1 cellular context compared by ENCODE assay signal in the genomic region with DNA sequence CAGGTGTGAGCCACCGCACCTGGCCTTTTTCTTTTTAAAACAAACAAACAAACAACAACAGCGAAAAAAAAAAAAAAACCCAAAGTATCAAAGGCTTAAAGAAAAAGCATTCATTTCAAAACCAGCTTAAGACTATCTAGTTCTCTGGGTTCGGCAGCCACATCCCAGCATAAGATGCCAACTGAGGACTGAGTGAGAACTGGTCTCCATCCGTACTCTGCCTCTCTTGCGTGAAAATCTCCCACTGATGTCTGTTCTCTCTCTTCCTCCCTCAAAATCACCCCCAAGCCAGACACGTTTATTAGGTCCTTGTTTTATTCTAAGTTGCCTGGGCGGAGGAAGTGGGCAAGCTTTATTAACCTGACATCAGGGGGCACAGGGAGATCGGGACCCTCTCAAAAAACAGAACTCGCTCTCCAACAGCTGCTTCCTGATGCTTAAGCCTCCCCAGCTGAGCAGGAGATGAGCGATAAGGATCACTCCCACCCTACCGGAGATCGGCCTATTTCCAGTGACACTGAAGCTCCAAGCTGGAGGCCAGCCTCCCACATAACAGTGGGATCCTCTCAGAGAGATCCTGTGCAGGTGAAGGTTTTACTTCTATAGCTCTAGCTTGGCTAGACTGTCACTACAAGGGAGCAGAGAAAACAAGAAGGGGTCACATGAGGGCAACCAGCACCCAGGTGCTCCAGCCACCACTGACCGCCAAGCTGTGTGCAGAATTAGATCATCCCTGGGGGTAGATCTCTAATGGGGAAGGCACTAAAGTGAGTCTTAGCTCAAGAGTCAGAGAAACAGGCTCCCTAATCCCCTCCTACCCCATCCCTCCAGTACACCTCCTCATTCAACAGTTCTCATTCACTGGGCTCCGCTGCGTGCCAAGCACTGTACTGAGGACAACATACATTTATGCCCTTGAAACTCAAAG.
TF ChIP-seq lines count a peak whose summit lies in the region.

No MANE protein-coding gene starts in this region.

TF ChIP-seq in HepG2, 621 proteins besides CTCF, POLR2A, EP300 and RAD21 (continued from another document and continues in another):
- TF ChIP-seq, protein P1, sequence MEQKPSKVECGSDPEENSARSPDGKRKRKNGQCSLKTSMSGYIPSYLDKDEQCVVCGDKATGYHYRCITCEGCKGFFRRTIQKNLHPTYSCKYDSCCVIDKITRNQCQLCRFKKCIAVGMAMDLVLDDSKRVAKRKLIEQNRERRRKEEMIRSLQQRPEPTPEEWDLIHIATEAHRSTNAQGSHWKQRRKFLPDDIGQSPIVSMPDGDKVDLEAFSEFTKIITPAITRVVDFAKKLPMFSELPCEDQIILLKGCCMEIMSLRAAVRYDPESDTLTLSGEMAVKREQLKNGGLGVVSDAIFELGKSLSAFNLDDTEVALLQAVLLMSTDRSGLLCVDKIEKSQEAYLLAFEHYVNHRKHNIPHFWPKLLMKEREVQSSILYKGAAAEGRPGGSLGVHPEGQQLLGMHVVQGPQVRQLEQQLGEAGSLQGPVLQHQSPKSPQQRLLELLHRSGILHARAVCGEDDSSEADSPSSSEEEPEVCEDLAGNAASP (CRISPR knock-in tag; IDR thresholded peaks at IDR 0.05; ENCODE audit: borderline replicate concordance) = peak; percentile 95; the same call in 1 of the 2 replicates
- TF ChIP-seq GATAD2A (CRISPR knock-in tag; IDR thresholded peaks at IDR 0.05) = 0 out of 2 replicates have a peak, but pooled peaks have one; percentile 12
- TF ChIP-seq, protein P2, sequence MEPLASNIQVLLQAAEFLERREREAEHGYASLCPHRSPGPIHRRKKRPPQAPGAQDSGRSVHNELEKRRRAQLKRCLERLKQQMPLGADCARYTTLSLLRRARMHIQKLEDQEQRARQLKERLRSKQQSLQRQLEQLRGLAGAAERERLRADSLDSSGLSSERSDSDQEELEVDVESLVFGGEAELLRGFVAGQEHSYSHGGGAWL (CRISPR knock-in tag; IDR thresholded peaks at IDR 0.05) = no peak
- TF ChIP-seq SYNCRIP (IDR thresholded peaks at IDR 0.05; ENCODE audit: insufficient read depth, low read depth, low read length) = no peak
- TF ChIP-seq, protein P3, sequence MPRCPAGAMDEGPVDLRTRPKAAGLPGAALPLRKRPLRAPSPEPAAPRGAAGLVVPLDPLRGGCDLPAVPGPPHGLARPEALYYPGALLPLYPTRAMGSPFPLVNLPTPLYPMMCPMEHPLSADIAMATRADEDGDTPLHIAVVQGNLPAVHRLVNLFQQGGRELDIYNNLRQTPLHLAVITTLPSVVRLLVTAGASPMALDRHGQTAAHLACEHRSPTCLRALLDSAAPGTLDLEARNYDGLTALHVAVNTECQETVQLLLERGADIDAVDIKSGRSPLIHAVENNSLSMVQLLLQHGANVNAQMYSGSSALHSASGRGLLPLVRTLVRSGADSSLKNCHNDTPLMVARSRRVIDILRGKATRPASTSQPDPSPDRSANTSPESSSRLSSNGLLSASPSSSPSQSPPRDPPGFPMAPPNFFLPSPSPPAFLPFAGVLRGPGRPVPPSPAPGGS (CRISPR knock-in tag; IDR thresholded peaks at IDR 0.05) = no peak
- TF ChIP-seq, protein P4, sequence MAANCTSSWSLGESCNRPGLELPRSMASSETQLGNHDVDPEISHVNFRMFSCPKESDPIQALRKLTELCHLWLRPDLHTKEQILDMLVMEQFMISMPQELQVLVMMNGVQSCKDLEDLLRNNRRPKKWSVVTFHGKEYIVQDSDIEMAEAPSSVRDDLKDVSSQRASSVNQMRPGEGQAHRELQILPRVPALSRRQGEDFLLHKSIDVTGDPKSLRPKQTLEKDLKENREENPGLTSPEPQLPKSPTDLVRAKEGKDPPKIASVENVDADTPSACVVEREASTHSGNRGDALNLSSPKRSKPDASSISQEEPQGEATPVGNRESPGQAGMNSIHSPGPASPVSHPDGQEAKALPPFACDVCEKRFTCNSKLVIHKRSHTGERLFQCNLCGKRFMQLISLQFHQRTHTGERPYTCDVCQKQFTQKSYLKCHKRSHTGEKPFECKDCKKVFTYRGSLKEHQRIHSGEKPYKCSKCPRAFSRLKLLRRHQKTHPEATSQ (CRISPR knock-in tag; IDR thresholded peaks at IDR 0.05; ENCODE audit: borderline replicate concordance) = no peak
- TF ChIP-seq, protein P5, sequence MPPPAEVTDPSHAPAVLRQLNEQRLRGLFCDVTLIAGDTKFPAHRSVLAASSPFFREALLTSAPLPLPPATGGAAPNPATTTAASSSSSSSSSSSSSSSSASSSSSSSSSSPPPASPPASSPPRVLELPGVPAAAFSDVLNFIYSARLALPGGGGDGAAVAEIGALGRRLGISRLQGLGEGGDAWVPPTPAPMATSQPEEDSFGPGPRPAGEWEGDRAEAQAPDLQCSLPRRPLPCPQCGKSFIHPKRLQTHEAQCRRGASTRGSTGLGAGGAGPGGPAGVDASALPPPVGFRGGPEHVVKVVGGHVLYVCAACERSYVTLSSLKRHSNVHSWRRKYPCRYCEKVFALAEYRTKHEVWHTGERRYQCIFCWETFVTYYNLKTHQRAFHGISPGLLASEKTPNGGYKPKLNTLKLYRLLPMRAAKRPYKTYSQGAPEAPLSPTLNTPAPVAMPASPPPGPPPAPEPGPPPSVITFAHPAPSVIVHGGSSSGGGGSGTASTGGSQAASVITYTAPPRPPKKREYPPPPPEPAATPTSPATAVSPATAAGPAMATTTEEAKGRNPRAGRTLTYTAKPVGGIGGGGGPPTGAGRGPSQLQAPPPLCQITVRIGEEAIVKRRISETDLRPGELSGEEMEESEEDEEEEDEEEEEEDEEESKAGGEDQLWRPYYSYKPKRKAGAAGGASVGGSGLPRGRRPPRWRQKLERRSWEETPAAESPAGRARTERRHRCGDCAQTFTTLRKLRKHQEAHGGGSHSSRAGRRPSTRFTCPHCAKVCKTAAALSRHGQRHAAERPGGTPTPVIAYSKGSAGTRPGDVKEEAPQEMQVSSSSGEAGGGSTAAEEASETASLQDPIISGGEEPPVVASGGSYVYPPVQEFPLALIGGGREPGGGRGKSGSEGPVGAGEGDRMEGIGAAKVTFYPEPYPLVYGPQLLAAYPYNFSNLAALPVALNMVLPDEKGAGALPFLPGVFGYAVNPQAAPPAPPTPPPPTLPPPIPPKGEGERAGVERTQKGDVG (CRISPR knock-in tag; IDR thresholded peaks at IDR 0.05; ENCODE audit: borderline replicate concordance) = peak; percentile 84; the same call in 1 of the 2 replicates
- no peak for TF ChIP-seq ZNF382 (CRISPR knock-in tag; IDR thresholded peaks at IDR 0.05; ENCODE audit: borderline replicate concordance)
- TF ChIP-seq JUND (CRISPR knock-in tag; IDR thresholded peaks at IDR 0.05) = 0 out of 2 replicates have a peak, but pooled peaks have one; percentile 11
- 0 out of 2 replicates have a peak, but pooled peaks have one; percentile 32 for TF ChIP-seq SALL1 (CRISPR knock-in tag; IDR thresholded peaks at IDR 0.05)
- no peak for TF ChIP-seq EED (CRISPR knock-in tag; IDR thresholded peaks at IDR 0.05)
- TF ChIP-seq SMAD1 (CRISPR knock-in tag; IDR thresholded peaks at IDR 0.05; ENCODE audit: borderline replicate concordance, low read depth) = no peak
- TF ChIP-seq JUNB (CRISPR knock-in tag; IDR thresholded peaks at IDR 0.05; ENCODE audit: borderline replicate concordance) = no peak
- TF ChIP-seq ZNF430 (CRISPR knock-in tag; IDR thresholded peaks at IDR 0.05) = no peak
- TF ChIP-seq, protein P6, sequence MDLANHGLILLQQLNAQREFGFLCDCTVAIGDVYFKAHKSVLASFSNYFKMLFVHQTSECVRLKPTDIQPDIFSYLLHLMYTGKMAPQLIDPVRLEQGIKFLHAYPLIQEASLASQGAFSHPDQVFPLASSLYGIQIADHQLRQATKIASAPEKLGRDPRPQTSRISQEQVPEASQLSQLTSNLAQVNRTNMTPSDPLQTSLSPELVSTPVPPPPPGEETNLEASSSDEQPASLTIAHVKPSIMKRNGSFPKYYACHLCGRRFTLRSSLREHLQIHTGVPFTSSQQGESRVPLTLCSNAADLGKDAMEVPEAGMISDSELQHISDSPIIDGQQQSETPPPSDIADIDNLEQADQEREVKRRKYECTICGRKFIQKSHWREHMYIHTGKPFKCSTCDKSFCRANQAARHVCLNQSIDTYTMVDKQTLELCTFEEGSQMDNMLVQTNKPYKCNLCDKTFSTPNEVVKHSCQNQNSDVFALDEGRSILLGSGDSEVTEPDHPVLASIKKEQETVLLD (CRISPR knock-in tag; IDR thresholded peaks at IDR 0.05; ENCODE audit: low read depth) = no peak
- no peak for TF ChIP-seq ZNF792 (CRISPR knock-in tag; IDR thresholded peaks at IDR 0.05)
- no peak for TF ChIP-seq HOXD1 (CRISPR knock-in tag; IDR thresholded peaks at IDR 0.05)
- TF ChIP-seq NR2C2 (CRISPR knock-in tag; IDR thresholded peaks at IDR 0.05; ENCODE audit: borderline replicate concordance) = no peak
- TF ChIP-seq RXRB (CRISPR knock-in tag; IDR thresholded peaks at IDR 0.05; ENCODE audit: borderline replicate concordance) = peak; percentile 88
- no peak for TF ChIP-seq REPIN1 (CRISPR knock-in tag; IDR thresholded peaks at IDR 0.05; ENCODE audit: borderline replicate concordance, low read depth)
- TF ChIP-seq ZBTB38 (CRISPR knock-in tag; IDR thresholded peaks at IDR 0.05) = peak; percentile 28; the same call in 1 of the 2 replicates
- TF ChIP-seq, protein P7, sequence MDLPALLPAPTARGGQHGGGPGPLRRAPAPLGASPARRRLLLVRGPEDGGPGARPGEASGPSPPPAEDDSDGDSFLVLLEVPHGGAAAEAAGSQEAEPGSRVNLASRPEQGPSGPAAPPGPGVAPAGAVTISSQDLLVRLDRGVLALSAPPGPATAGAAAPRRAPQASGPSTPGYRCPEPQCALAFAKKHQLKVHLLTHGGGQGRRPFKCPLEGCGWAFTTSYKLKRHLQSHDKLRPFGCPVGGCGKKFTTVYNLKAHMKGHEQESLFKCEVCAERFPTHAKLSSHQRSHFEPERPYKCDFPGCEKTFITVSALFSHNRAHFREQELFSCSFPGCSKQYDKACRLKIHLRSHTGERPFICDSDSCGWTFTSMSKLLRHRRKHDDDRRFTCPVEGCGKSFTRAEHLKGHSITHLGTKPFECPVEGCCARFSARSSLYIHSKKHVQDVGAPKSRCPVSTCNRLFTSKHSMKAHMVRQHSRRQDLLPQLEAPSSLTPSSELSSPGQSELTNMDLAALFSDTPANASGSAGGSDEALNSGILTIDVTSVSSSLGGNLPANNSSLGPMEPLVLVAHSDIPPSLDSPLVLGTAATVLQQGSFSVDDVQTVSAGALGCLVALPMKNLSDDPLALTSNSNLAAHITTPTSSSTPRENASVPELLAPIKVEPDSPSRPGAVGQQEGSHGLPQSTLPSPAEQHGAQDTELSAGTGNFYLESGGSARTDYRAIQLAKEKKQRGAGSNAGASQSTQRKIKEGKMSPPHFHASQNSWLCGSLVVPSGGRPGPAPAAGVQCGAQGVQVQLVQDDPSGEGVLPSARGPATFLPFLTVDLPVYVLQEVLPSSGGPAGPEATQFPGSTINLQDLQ (CRISPR knock-in tag; IDR thresholded peaks at IDR 0.05) = no peak
- no peak for TF ChIP-seq PRMT3 (CRISPR knock-in tag; IDR thresholded peaks at IDR 0.05; ENCODE audit: borderline replicate concordance, low read depth)
- TF ChIP-seq TSC22D2 (CRISPR knock-in tag; IDR thresholded peaks at IDR 0.05; ENCODE audit: borderline replicate concordance) = no peak
- no peak for TF ChIP-seq ZNF138 (CRISPR knock-in tag; IDR thresholded peaks at IDR 0.05; ENCODE audit: low read depth)
- no peak for TF ChIP-seq ZNF350 (CRISPR knock-in tag; IDR thresholded peaks at IDR 0.05; ENCODE audit: borderline replicate concordance, low read depth)
- TF ChIP-seq, protein P8, sequence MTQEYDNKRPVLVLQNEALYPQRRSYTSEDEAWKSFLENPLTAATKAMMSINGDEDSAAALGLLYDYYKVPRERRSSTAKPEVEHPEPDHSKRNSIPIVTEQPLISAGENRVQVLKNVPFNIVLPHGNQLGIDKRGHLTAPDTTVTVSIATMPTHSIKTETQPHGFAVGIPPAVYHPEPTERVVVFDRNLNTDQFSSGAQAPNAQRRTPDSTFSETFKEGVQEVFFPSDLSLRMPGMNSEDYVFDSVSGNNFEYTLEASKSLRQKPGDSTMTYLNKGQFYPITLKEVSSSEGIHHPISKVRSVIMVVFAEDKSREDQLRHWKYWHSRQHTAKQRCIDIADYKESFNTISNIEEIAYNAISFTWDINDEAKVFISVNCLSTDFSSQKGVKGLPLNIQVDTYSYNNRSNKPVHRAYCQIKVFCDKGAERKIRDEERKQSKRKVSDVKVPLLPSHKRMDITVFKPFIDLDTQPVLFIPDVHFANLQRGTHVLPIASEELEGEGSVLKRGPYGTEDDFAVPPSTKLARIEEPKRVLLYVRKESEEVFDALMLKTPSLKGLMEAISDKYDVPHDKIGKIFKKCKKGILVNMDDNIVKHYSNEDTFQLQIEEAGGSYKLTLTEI (CRISPR knock-in tag; conservative IDR thresholded peaks at IDR 0.05) = no peak
